Comparison of ENCODE assay signal across 18 cellular contexts in the genomic region with DNA sequence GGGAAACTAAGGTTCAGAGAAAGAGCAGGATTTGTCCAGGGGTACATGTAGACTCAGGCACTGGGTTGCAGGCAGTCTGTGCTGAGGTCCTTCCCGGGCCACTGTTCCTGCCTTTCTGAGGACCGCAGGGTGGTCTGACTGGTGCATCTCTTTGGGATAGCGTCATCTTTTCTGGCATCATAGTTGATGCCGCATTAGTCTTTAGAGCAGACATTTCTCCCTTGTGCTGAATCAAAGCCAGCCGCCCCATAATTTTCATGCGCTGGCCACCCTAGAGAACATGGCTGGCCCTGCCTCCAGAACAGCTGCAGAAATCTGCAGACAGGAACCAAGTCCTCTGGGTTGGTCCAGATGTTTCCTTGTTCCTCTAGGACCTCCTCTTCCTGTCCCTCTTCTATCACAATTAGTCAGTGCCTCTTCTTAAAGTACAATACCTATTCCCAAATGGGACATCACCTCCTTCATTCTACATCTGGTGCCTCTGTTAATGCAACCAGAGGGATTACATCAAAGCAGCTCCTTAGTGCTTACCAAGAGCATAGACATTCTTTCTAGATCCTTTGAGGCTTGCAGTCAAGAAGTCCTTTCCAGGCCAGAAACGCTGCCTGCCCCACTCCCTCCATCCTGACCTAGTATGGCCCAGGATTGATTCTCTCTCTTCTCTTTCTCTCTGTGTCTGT. TPM values are rescaled to one million over a fixed set of nuclear protein-coding genes. Genes with fewer than 3 reads are reported as not detected.
A peak's percentile ranks its signal among the peaks of the same experiment; 100 is the strongest.
DNase-seq lines count a peak whose midpoint lies in the region; ATAC-seq and TF ChIP-seq lines count a peak whose summit lies in the region.
"Had no signal": no experiment of that assay in that cellular context is flagged by ENCODE, and none has a peak within 500 bp of the region (broad histone marks: within the 10 kb centered on the region; RNA-seq: fewer than 3 reads in every experiment).

No MANE protein-coding gene starts in this region.

- WGBS in endodermal cell (ENCODE audit: insufficient coverage in 1 of 2, insufficient read length in 1 of 2), 2 experiments = 96 to 100% methylated on average over 5 to 7 of the region's 7 CpGs
- 86% methylated on average over 7 of the region's 7 CpGs for WGBS in smooth muscle cell (ENCODE audit: low lambda C conversion rate)

- H3K27me3 ChIP-seq in endodermal cell (ENCODE audit: control insufficient read depth, insufficient read depth, low read length, poor library complexity, severe bottlenecking) (no peaks in the 10 kb centered on the region), left lung (peaks cover 0 to 5% of the 10 kb centered on the region in 2 donors), smooth muscle cell (ENCODE audit: low read depth) (no peaks in the 10 kb centered on the region)

- H3K27ac Mint-ChIP-seq in endodermal cell = no peak overlapping the region
- H3K27ac Mint-ChIP-seq: activated T-cell treated with anti-CD3 and anti-CD28 coated beads, Interleukin-2, amount 50 U/mL, for 72 hours; CD4-positive, alpha-beta T cell had no signal

- H3K36me3 ChIP-seq in endodermal cell (ENCODE audit: control insufficient read depth, insufficient read depth, low read length) = peaks cover 64% of the 10 kb centered on the region
- H3K36me3 ChIP-seq in left lung = peaks cover 0 to 8% of the 10 kb centered on the region in 2 donors
- H3K36me3 ChIP-seq in smooth muscle cell (ENCODE audit: low read depth) = no peaks in the 10 kb centered on the region

- no peak for ATAC-seq in left lung
- ATAC-seq: activated T-cell treated with anti-CD3 and anti-CD28 coated beads, Interleukin-2, amount 50 U/mL, for 72 hours; HCT116 had no signal

- H3K79me2 ChIP-seq in smooth muscle cell (ENCODE audit: low read depth) = no peaks in the 10 kb centered on the region

- no peaks in the 10 kb centered on the region for H3K27me3 Mint-ChIP-seq in endodermal cell (ENCODE audit: insufficient read depth)
- H3K27me3 Mint-ChIP-seq: CD4-positive, alpha-beta T cell had no signal

- H3K9ac ChIP-seq in endodermal cell (ENCODE audit: extremely low read depth, low read length, poor library complexity, severe bottlenecking) (no peak overlapping the region), smooth muscle cell (ENCODE audit: low read depth) (peak overlapping the region; percentile 69)

- H3K36me3 Mint-ChIP-seq in endodermal cell (ENCODE audit: low read depth) = peaks cover 39% of the 10 kb centered on the region

- no peaks in the 10 kb centered on the region for H3K4me1 ChIP-seq in endodermal cell (ENCODE audit: control insufficient read depth, insufficient read depth, low read length)
- H3K4me1 ChIP-seq in left lung = no peaks in the 10 kb centered on the region
- peaks cover 7% of the 10 kb centered on the region for H3K4me1 ChIP-seq in smooth muscle cell (ENCODE audit: low read depth)

- H3K27ac ChIP-seq in endodermal cell (ENCODE audit: low read depth, low read length) = no peak overlapping the region
- H3K27ac ChIP-seq in left lung = no peak overlapping the region
- peak overlapping the region; percentile 96 for H3K27ac ChIP-seq in smooth muscle cell (ENCODE audit: low read depth)

- no peaks in the 10 kb centered on the region for H3K9me3 ChIP-seq in endodermal cell (ENCODE audit: control insufficient read depth, low read length)
- H3K9me3 ChIP-seq in left lung = no peaks in the 10 kb centered on the region
- no peaks in the 10 kb centered on the region for H3K9me3 ChIP-seq in smooth muscle cell (replicated peaks; ENCODE audit: low read depth)

- H3K4me1 Mint-ChIP-seq in endodermal cell = no peaks in the 10 kb centered on the region

- H3K4me2 ChIP-seq in smooth muscle cell = peak overlapping the region; percentile 49

- H2AFZ ChIP-seq in smooth muscle cell (ENCODE audit: low read depth) = no peak overlapping the region

- H4K20me1 ChIP-seq in smooth muscle cell (ENCODE audit: low read depth) = no peaks in the 10 kb centered on the region

- TF ChIP-seq CTCF in endodermal cell (conservative IDR thresholded peaks at IDR 0.05) = no peak
- TF ChIP-seq CTCF in left lung (IDR thresholded peaks at IDR 0.05) = no peak
- no peak for TF ChIP-seq CTCF in smooth muscle cell (IDR thresholded peaks at IDR 0.05; ENCODE audit: borderline replicate concordance, insufficient read depth, poor library complexity, severe bottlenecking)

- H3F3A ChIP-seq in smooth muscle cell (ENCODE audit: low read depth) = peaks cover 31% of the 10 kb centered on the region

- intact Hi-C loops in left lung (cut with DNase I) = loop anchor here in 1 of 2 donors (10.0 kb wide), 1 partner anchor 126 kb away; a partner anchor contains a TSS

- peak; percentile 55 for DNase-seq in GM04504 (ENCODE audit: low read depth)
- peak; percentile 24 for DNase-seq in endodermal cell
- DNase-seq in left lung = peak; percentile 27 to 30
- no peak for DNase-seq in smooth muscle cell (lab: John Stamatoyannopoulos, UW; ENCODE audit: unreplicated experiment)
- no peak for DNase-seq in NCI-H1694 (lab: John Stamatoyannopoulos, UW)
- no peak for DNase-seq in germinal center (ENCODE audit: low spot score)
- DNase-seq in NCI-H345 (lab: John Stamatoyannopoulos, UW) = no peak
- DNase-seq: activated CD4-positive, alpha-beta T cell treated with anti-CD3 and anti-CD28 coated beads, Interleukin-2, amount 50 U/mL, for 48 hours; activated T-cell treated with anti-CD3 and anti-CD28 coated beads, Interleukin-2, amount 50 U/mL, for 72 hours; CD4-positive, alpha-beta T cell; DMS79; NCI-H1092 treated with DMSO at 0.1 percent for 48 hours; NCI-H2227 treated with DMSO at 0.1 percent for 48 hours; nephron progenitor cell; stimulated activated naive CD4-positive, alpha-beta T cell treated with Interleukin-2 at 50 U/mL for 16 hours had no signal

- H3K4me3 ChIP-seq in endodermal cell (ENCODE audit: low read length) = no peak overlapping the region
- no peak overlapping the region for H3K4me3 ChIP-seq in left lung
- no peak overlapping the region for H3K4me3 ChIP-seq in smooth muscle cell

- H3K4me3 Mint-ChIP-seq in endodermal cell = no peak overlapping the region
- H3K4me3 Mint-ChIP-seq: activated T-cell treated with anti-CD3 and anti-CD28 coated beads, Interleukin-2, amount 50 U/mL, for 72 hours; CD4-positive, alpha-beta T cell; nephron progenitor cell had no signal

- no peaks in the 10 kb centered on the region for H3K9me3 Mint-ChIP-seq in endodermal cell
- H3K9me3 Mint-ChIP-seq: CD4-positive, alpha-beta T cell; nephron progenitor cell had no signal

RNA-seq across cellular contexts. Expression of a gene that starts 42.1 kb away (rescaled TPM):
- total RNA-seq in endodermal cell (under 1 TPM in 1 of 2 donors, not detected in 1; 0.59 TPM), left lung (10 to 100 TPM in 1 of 2 donors, 1 to 10 TPM in 1; 6.9 to 87.0 TPM), smooth muscle cell (not detected in 2 replicates)
- not detected for polyA plus RNA-seq in endodermal cell (2013, experiment 1 of 2)
- not detected for polyA plus RNA-seq in endodermal cell (2013, experiment 2 of 2)
- polyA plus RNA-seq in smooth muscle cell = 0.46 and 0.74 TPM in 2 replicates
- total RNA-seq: activated T-cell treated with anti-CD3 and anti-CD28 coated beads, Interleukin-2, amount 50 U/mL, for 72 hours; CD4-positive, alpha-beta T cell; epithelial cell of proximal tubule; lower leg skin had no signal

RNA-seq across cellular contexts. Expression of a gene that starts 48.9 kb away (rescaled TPM):
- total RNA-seq in endodermal cell (under 1 TPM; 0.59 to 0.80 TPM), left lung (10 to 100 TPM in 1 of 2 donors, 1 to 10 TPM in 1; 3.4 to 29.9 TPM), smooth muscle cell (0.27 TPM in 1 of 2 replicates, not detected in the other)
- not detected for polyA plus RNA-seq in endodermal cell (2013, experiment 1 of 2)
- polyA plus RNA-seq in endodermal cell (2013, experiment 2 of 2) = not detected
- not detected in 2 replicates for polyA plus RNA-seq in smooth muscle cell
- total RNA-seq: activated T-cell treated with anti-CD3 and anti-CD28 coated beads, Interleukin-2, amount 50 U/mL, for 72 hours; CD4-positive, alpha-beta T cell; epithelial cell of proximal tubule; lower leg skin had no signal

Comparison
In these comparisons a context has a peak if more than half of its experiments do, and no peak if none do; other contexts are left out.
1. DNase-seq: peak in GM04504 (single experiment), endodermal cell (single experiment) and left lung (2 of 2); none in smooth muscle cell (single experiment), NCI-H1694 (single experiment), germinal center (single experiment) and NCI-H345 (single experiment).